20 cellular contexts compared by ENCODE assay signal in genomic region chr15:45425135-45425534, GRCh38. TPM values are rescaled to one million over a fixed set of nuclear protein-coding genes. Genes with fewer than 3 reads are reported as not detected.
DNase-seq lines count a peak whose midpoint lies in the region; ATAC-seq lines count a peak whose summit lies in the region.
"Had no signal": no experiment of that assay in that cellular context is flagged by ENCODE, and none has a peak within 500 bp of the region (broad histone marks: within the 10 kb centered on the region; RNA-seq: fewer than 3 reads in every experiment).

No MANE protein-coding gene starts in this region.

- no peak for ATAC-seq in GM21786 (IDR thresholded peaks at IDR 0.05; ENCODE audit: unreplicated experiment)
- ATAC-seq: T-cell had no signal

- DNase-seq in CD1c-positive myeloid dendritic cell (ENCODE audit: extremely low spot score) (peak; percentile 74), M059J (ENCODE audit: low read depth) (peak; percentile 54), amniotic epithelial cell (ENCODE audit: low read depth) (peak; percentile 40), iris pigment epithelial cell (ENCODE audit: low read depth) (peak; percentile 60), cerebellar cortex (ENCODE audit: low spot score) (no peak), SKM-1 treated with dmso at 0.1 percent for 144 hours (lab: John Stamatoyannopoulos, UW; ENCODE audit: unreplicated experiment) (no peak), GM19238 (ENCODE audit: insufficient read length, low spot score) (no peak)
- DNase-seq: activated CD4-positive, alpha-beta memory T cell treated with anti-CD3 and anti-CD28 coated beads for 36 hours; activated T-cell treated with anti-CD3 and anti-CD28 coated beads, Interleukin-2, amount 50 U/mL, for 24 hours; erythroblast; immature natural killer cell; lower lobe of right lung; naive B cell; NCI-H1436 treated with DMSO at 0.1 percent for 48 hours; ovary; RPMI8226; sigmoid colon; stimulated activated CD4-positive, alpha-beta T cell treated with anti-CD3 and anti-CD28 coated beads, Interleukin-1b, Interleukin-23, amount 100 ng/mL, for 48 hours; T-cell had no signal

RNA-seq across cellular contexts. Expression of gene GATM, which starts 46.8 kb away (rescaled TPM):
- total RNA-seq in M059J (2014; rRNA removed; shearing (Covaris generic)), result 1.1 and 1.5 TPM in 2 replicates

Comparison
In these comparisons a context has a peak if more than half of its experiments do, and no peak if none do; other contexts are left out.
1. DNase-seq: peak in CD1c-positive myeloid dendritic cell (single experiment), M059J (single experiment), amniotic epithelial cell (single experiment) and iris pigment epithelial cell (single experiment); none in cerebellar cortex (single experiment), SKM-1 treated with dmso at 0.1 percent for 144 hours (single experiment) and GM19238 (single experiment).